In the genomic region with DNA sequence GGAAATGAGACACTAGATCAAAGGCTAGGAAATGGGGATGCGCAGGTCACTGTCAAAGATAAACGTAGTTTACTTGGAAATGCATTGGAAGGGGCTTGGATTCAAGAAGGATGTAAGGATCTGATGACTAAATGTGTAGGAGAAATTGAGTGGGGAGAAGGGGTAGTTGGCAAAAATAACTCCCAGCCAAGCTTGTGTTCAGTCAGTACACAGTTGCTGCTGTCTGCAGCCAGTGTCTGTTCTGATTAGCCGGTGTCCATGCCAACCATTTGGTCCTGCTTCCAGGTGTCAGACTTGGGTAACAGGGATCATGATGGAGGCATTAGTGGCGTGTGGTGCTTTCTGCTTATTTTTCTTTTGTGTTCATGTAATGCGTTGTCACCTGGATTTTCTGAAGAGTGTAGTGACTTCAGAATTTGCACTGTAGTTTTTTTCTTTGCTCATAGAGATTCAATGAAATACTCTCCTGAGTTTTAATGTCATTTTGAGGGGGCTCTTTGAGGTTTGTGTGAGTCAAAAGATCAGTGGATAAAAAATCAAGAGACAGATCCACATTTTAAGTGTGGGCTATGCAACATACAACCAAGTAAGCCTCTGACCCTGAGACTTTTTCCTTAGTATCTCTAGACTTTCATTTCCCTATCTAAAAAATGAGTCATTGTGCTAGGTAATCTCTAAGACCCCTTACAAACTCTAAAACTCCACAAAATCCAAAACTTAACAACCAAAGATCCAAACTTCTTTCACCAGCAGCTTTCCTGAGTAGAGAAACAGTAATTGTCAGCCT, we compare ENCODE assay signal across 19 cellular contexts.
DNase-seq lines count a peak whose midpoint lies in the region; ATAC-seq and TF ChIP-seq lines count a peak whose summit lies in the region.
"Had no signal": no experiment of that assay in that cellular context is flagged by ENCODE, and none has a peak within 500 bp of the region (broad histone marks: within the 10 kb centered on the region; RNA-seq: fewer than 3 reads in every experiment).

No MANE protein-coding gene starts in this region.

- ATAC-seq in Right ventricle myocardium inferior (peak; percentile 54), RWPE2 (ENCODE audit: low read depth) (no peak), HG03521 (IDR thresholded peaks at IDR 0.05; ENCODE audit: unreplicated experiment) (no peak)
- no peak for ATAC-seq in stimulated activated memory B cell treated with anti-CD40 and anti-IgM and Interleukin-4, amounts not matched to agents 10 μg/mL and 1 μg/mL and 100 μg/mL, for 72 hours
- no peak for ATAC-seq in effector memory CD8-positive, alpha-beta T cell (replicated peaks)
- ATAC-seq: gastroesophageal sphincter had no signal

- H3K36me3 ChIP-seq in RWPE2 (ENCODE audit: low read depth) = peaks cover 17% of the 10 kb centered on the region
- H3K36me3 ChIP-seq: gastroesophageal sphincter, HAP-1, MG63 had no signal

- TF ChIP-seq CTCF in RWPE2 (IDR thresholded peaks at IDR 0.05; ENCODE audit: poor library complexity, severe bottlenecking) = no peak

- DNase-seq in Right ventricle myocardium inferior (ENCODE audit: missing footprints) = no peak
- DNase-seq in cardiac septum (ENCODE audit: low spot score) = no peak
- DNase-seq in RWPE2 (ENCODE audit: low spot score) = no peak
- DNase-seq in globus pallidus (ENCODE audit: low spot score) = peak; percentile 44
- DNase-seq in effector memory CD8-positive, alpha-beta T cell = no peak
- DNase-seq in SHP77 (lab: John Stamatoyannopoulos, UW) = no peak
- DNase-seq: activated CD4-positive, alpha-beta T cell treated with anti-CD3 and anti-CD28 coated beads, Interleukin-2, amount 50 U/mL, for 4 hours; GDM1; mesenchymal stem cell; MG63; NCI-H2107; occipital lobe had no signal

- no peak overlapping the region for H3K4me3 Mint-ChIP-seq in stimulated activated memory B cell treated with anti-CD40 and anti-IgM and Interleukin-4, amounts not matched to agents 10 μg/mL and 1 μg/mL and 100 μg/mL, for 72 hours
- no peak overlapping the region for H3K4me3 Mint-ChIP-seq in effector memory CD8-positive, alpha-beta T cell

- H3K27me3 ChIP-seq in RWPE2 (ENCODE audit: insufficient read depth, poor library complexity, severe bottlenecking) = no peaks in the 10 kb centered on the region
- H3K27me3 ChIP-seq: gastroesophageal sphincter, MG63, SJSA1 had no signal

- peak overlapping the region; percentile 2 for H3K27ac Mint-ChIP-seq in stimulated activated memory B cell treated with anti-CD40 and anti-IgM and Interleukin-4, amounts not matched to agents 10 μg/mL and 1 μg/mL and 100 μg/mL, for 72 hours
- H3K27ac Mint-ChIP-seq in effector memory CD8-positive, alpha-beta T cell = peak overlapping the region in 1 of 2 donors; percentile 6

- no peaks in the 10 kb centered on the region for H3K9me3 ChIP-seq in RWPE2 (ENCODE audit: severe bottlenecking)
- H3K9me3 ChIP-seq: gastroesophageal sphincter, HAP-1, MG63, SJSA1 had no signal

- H3K27ac ChIP-seq in RWPE2 (ENCODE audit: poor library complexity, severe bottlenecking) = peak overlapping the region; percentile 16
- H3K27ac ChIP-seq: epithelial cell of prostate, gastroesophageal sphincter, SJSA1, skin epidermis had no signal

- intact Hi-C loops in Right ventricle myocardium inferior (cut with DNase I) (no loop called here), cardiac septum (cut with DNase I) (no loop called here)

- no peaks in the 10 kb centered on the region for H3K9me3 Mint-ChIP-seq in stimulated activated memory B cell treated with anti-CD40 and anti-IgM and Interleukin-4, amounts not matched to agents 10 μg/mL and 1 μg/mL and 100 μg/mL, for 72 hours
- no peaks in the 10 kb centered on the region for H3K9me3 Mint-ChIP-seq in effector memory CD8-positive, alpha-beta T cell

- H3K4me1 ChIP-seq in RWPE2 (ENCODE audit: insufficient read depth, poor library complexity, severe bottlenecking) = peaks cover 3% of the 10 kb centered on the region
- H3K4me1 ChIP-seq: gastroesophageal sphincter had no signal

- no peak overlapping the region for H3K4me3 ChIP-seq in RWPE2 (ENCODE audit: severe bottlenecking)
- H3K4me3 ChIP-seq: gastroesophageal sphincter, HAP-1, MG63, SJSA1, skin epidermis had no signal

- H3K27me3 Mint-ChIP-seq in stimulated activated memory B cell treated with anti-CD40 and anti-IgM and Interleukin-4, amounts not matched to agents 10 μg/mL and 1 μg/mL and 100 μg/mL, for 72 hours = no peaks in the 10 kb centered on the region
- H3K27me3 Mint-ChIP-seq in effector memory CD8-positive, alpha-beta T cell = no peaks in the 10 kb centered on the region

- peaks cover 11% of the 10 kb centered on the region for H3K36me3 Mint-ChIP-seq in stimulated activated memory B cell treated with anti-CD40 and anti-IgM and Interleukin-4, amounts not matched to agents 10 μg/mL and 1 μg/mL and 100 μg/mL, for 72 hours
- H3K36me3 Mint-ChIP-seq in effector memory CD8-positive, alpha-beta T cell (ENCODE audit: insufficient read depth) = no peaks in the 10 kb centered on the region

- peaks cover 10% of the 10 kb centered on the region for H3K4me1 Mint-ChIP-seq in stimulated activated memory B cell treated with anti-CD40 and anti-IgM and Interleukin-4, amounts not matched to agents 10 μg/mL and 1 μg/mL and 100 μg/mL, for 72 hours
- H3K4me1 Mint-ChIP-seq in effector memory CD8-positive, alpha-beta T cell (ENCODE audit: low read depth in 2 of 2) = peaks cover 0 to 22% of the 10 kb centered on the region in 2 donors
